ENCODE assay signal across 5 cellular contexts in the genomic region with DNA sequence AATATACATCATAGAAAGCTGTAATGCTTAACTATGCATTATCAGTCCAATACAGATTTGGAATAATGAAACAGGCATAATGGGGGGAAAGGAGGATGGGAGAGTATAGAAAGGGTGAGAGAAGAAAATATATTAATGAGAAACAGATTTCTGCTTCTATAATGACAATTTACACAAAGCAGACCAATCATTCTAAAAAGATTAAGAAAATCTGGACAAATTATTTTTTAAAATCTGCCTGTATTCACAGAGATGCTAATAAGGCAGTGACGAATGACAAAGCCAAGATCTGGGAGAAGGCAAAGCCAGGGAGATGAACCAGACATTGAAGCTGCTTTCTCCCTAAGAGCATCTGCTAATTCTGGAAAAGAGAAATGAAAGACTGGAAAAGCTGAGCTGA.
"Had no signal": no experiment of that assay in that cellular context is flagged by ENCODE, and none has a peak within 500 bp of the region (broad histone marks: within the 10 kb centered on the region; RNA-seq: fewer than 3 reads in every experiment).

No MANE protein-coding gene starts in this region.

- H3K27ac Mint-ChIP-seq: GM23338, H9 had no signal

- ATAC-seq: GM23338, K562 had no signal

- DNase-seq: H9, HCEC 1CT, IMR-90 had no signal

- H3K4me3 ChIP-seq: GM23338, K562 had no signal

- H2AFZ ChIP-seq: GM23338 had no signal

- H3K4me2 ChIP-seq: GM23338 had no signal

- H3K4me3 Mint-ChIP-seq: GM23338, H9 had no signal

- H3K9me3 Mint-ChIP-seq: GM23338, H9 had no signal
